Comparison of ENCODE assay signal across 1 cellular context in the genomic region with DNA sequence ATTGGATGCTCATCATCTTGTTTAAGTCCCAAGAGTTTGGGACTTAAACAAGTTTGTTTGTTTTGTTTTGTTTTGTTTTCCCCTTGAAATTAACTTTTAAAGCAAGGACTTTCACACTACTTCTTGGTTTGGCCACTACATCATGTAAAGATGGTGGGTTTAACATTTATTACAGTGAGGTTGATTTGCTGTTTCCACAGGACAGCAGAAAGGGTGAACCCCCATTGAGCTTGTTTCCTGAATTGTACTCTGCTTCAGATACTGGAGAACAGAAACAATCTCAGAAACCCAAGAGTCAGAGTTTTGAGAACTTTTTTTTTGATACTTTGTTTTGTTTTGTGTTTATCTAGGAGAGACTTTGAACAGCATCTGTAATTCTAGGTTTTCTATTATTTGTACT.
TF ChIP-seq lines count a peak whose summit lies in the region.

No MANE protein-coding gene starts in this region.

TF ChIP-seq in HEK293, 187 proteins besides CTCF, POLR2A, EP300 and RAD21:
- TF ChIP-seq ZNF561 (tag by site-specific recombination; IDR thresholded peaks at IDR 0.05; ENCODE audit: borderline replicate concordance) = peak; percentile 85
- no peak for TF ChIP-seq REPIN1 (tag by site-specific recombination; IDR thresholded peaks at IDR 0.05; ENCODE audit: low read depth)
TF ChIP-seq in HEK293: peak in this region for 1.
